Comparison of ENCODE assay signal across 1 cellular context in the genomic region with DNA sequence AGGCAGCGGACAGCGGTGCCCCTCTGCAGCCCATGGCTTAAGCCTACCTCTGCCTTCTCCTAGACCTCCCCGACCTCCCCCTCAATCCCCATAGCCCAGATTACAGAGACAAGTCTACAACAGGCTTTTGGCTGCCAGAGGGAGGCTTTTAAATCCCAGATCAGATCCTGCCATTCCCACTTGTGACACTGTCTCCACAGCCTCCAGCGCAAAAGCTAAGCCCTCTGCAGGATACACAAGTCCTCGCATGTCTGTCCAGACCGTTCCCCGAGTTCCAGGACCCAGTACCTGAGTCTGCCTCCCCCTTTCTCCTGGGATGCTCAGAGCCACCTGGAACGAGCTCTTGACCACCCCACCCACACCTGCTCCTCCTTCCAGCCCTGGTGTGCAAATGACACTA.
TF ChIP-seq lines count a peak whose summit lies in the region.

No MANE protein-coding gene starts in this region.

TF ChIP-seq in WTC11, 78 proteins besides CTCF, POLR2A, EP300 and RAD21 (continued from another document):
- TF ChIP-seq, protein P1, sequence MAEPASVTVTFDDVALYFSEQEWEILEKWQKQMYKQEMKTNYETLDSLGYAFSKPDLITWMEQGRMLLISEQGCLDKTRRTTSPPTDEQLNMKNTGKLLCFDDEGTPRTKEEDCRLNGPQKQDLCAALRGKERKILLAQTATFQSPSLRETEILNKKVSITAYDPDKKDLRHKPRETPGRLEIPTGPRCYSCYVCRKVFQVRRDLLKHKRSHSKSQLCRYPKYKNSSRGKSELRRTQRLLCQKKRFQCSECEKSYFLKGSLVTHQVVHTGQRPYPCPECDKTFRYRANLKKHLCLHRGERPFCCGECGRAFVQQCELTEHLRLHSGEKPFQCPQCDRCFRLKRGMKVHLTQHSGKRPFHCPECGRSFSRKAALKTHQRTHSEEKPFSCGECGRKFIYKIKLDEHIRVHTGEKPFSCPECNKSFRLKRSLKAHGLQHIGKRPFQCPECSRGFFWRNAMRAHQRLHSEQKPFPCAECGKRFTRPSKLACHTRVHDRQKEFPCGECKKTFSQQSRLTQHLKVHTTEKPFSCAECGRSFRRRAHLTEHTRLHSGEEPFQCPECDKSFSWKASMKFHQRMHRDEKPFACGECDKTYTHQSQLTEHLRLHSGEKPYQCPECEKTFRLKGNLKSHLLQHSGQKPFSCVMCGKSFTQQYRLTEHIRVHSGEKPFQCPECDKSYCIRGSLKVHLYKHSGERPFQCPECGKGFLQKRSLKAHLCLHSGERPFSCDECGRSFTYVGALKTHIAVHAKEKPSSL (CRISPR knock-in tag; conservative IDR thresholded peaks at IDR 0.05): no peak
- TF ChIP-seq AFF4 (CRISPR knock-in tag; IDR thresholded peaks at IDR 0.05; ENCODE audit: borderline replicate concordance) (no peak), ZNF263 (CRISPR knock-in tag; IDR thresholded peaks at IDR 0.05; ENCODE audit: low read depth) (no peak), OVOL2 (CRISPR knock-in tag; IDR thresholded peaks at IDR 0.05; ENCODE audit: borderline replicate concordance) (no peak), ZNF416 (CRISPR knock-in tag; IDR thresholded peaks at IDR 0.05) (no peak)
